Comparison of ENCODE assay signal across 9 cellular contexts in genomic region chr7:114944742-114945625, GRCh38. TPM values are rescaled to one million over a fixed set of nuclear protein-coding genes. Genes with fewer than 3 reads are reported as not detected.
DNase-seq lines count a peak whose midpoint lies in the region; ATAC-seq and TF ChIP-seq lines count a peak whose summit lies in the region.
"Had no signal": no experiment of that assay in that cellular context is flagged by ENCODE, and none has a peak within 500 bp of the region (broad histone marks: within the 10 kb centered on the region; RNA-seq: fewer than 3 reads in every experiment).

No MANE protein-coding gene starts in this region.

- H3F3A ChIP-seq in GM23248 (ENCODE audit: insufficient read depth) = peaks cover 32% of the 10 kb centered on the region

- no peaks in the 10 kb centered on the region for H4K20me1 ChIP-seq in GM23248 (ENCODE audit: insufficient read depth)

- no peak for TF ChIP-seq POLR2A in body of pancreas (IDR thresholded peaks at IDR 0.05)

- H3K4me2 ChIP-seq in GM23248 (ENCODE audit: unreplicated experiment) (peak overlapping the region; percentile 90), skeletal muscle satellite cell (ENCODE audit: low read length) (peak overlapping the region; percentile 82)

- H3K36me3 ChIP-seq in GM23248 (ENCODE audit: low read depth) = 0 out of 2 replicates have a peak, but pooled peaks cover 4% of the 10 kb centered on the region
- H3K36me3 ChIP-seq in body of pancreas (replicated peaks in 1 of 2; ENCODE audit: insufficient read depth in 1 of 2, low read depth in 2 of 2) = no peaks in the 10 kb centered on the region
- peaks cover 11% of the 10 kb centered on the region for H3K36me3 ChIP-seq in skeletal muscle satellite cell (ENCODE audit: insufficient read depth, low read length)
- H3K36me3 ChIP-seq: neutrophil had no signal

- DNase-seq in GM23248 = peak; percentile 96
- DNase-seq in body of pancreas = peak; percentile 22 to 61 (median 36)
- DNase-seq in iris pigment epithelial cell (ENCODE audit: low read depth) = peak; percentile 89
- DNase-seq in NAMALWA (ENCODE audit: low spot score) = no peak
- no peak for DNase-seq in NCI-H1417 treated with DMSO at 0.1 percent for 48 hours (lab: John Stamatoyannopoulos, UW)

- H3K4me3 ChIP-seq in GM23248 (peak overlapping the region; percentile 69), body of pancreas (no peak overlapping the region), skeletal muscle satellite cell (ENCODE audit: low read length) (peak overlapping the region; percentile 60)

- peaks cover 85% of the 10 kb centered on the region for H3K79me2 ChIP-seq in GM23248 (ENCODE audit: insufficient read depth)

- WGBS in GM23248 (ENCODE audit: low coverage in 1 of 2, low lambda C conversion rate in 2 of 2, missing lambda C conversion rate in 2 of 2), 2 experiments = 12% methylated on average over 19 of the region's 19 CpGs
- WGBS in body of pancreas, 2 donors = 88 to 90% methylated on average over 19 of the region's 19 CpGs

- no peaks in the 10 kb centered on the region for H3K9me2 ChIP-seq in GM23248 (ENCODE audit: insufficient read depth)

- peak overlapping the region; percentile 77 for H3K9ac ChIP-seq in GM23248
- H3K9ac ChIP-seq in skeletal muscle satellite cell (ENCODE audit: low read depth, low read length) = peak overlapping the region; percentile 79

- peak overlapping the region; percentile 90 for H3K27ac ChIP-seq in GM23248
- no peak overlapping the region for H3K27ac ChIP-seq in body of pancreas
- H3K27ac ChIP-seq: neutrophil had no signal

- H3K9me3 ChIP-seq in GM23248 (ENCODE audit: low read depth) (no peaks in the 10 kb centered on the region), body of pancreas (no peaks in the 10 kb centered on the region), skeletal muscle satellite cell (replicated peaks; ENCODE audit: low read length) (no peaks in the 10 kb centered on the region)
- H3K9me3 ChIP-seq: neutrophil had no signal

- ATAC-seq in body of pancreas (peak; percentile 42), GM21423 (IDR thresholded peaks at IDR 0.05; ENCODE audit: unreplicated experiment) (no peak), HG03108 (IDR thresholded peaks at IDR 0.05; ENCODE audit: unreplicated experiment) (no peak)

- peak overlapping the region; percentile 81 for H2AFZ ChIP-seq in GM23248

- in situ Hi-C loops in GM23248 (cut with MboI) = no loop called here

- H3K4me1 ChIP-seq in GM23248 (ENCODE audit: insufficient read depth) = peaks cover 23% of the 10 kb centered on the region
- no peaks in the 10 kb centered on the region for H3K4me1 ChIP-seq in body of pancreas
- H3K4me1 ChIP-seq in skeletal muscle satellite cell (ENCODE audit: control insufficient read depth, insufficient read depth, low read length) = peaks cover 36% of the 10 kb centered on the region

- no peaks in the 10 kb centered on the region for H3K27me3 ChIP-seq in GM23248 (replicated peaks; ENCODE audit: insufficient read depth)
- no peaks in the 10 kb centered on the region for H3K27me3 ChIP-seq in body of pancreas
- H3K27me3 ChIP-seq in skeletal muscle satellite cell (ENCODE audit: control insufficient read depth, insufficient read depth, low read length) = no peaks in the 10 kb centered on the region
- H3K27me3 ChIP-seq: neutrophil had no signal

- TF ChIP-seq CTCF in body of pancreas (IDR thresholded peaks at IDR 0.05) = no peak

- intact Hi-C loops in body of pancreas (cut with DNase I) = no loop called here

RNA-seq across cellular contexts. Expression of gene MDFIC, which starts 23.1 kb away (rescaled TPM):
- 50.3 and 53.1 TPM in 2 replicates for total RNA-seq in GM23248 (2014; rRNA removed; shearing (Covaris generic))
- 23.0 and 23.8 TPM in 2 replicates for polyA plus RNA-seq in GM23248 (2016; fragmentation: Nextera tagmentation; extraction: Ambion mirVana)
- total RNA-seq in body of pancreas = 10 to 100 TPM; 12.5 to 35.3 TPM
- total RNA-seq in skeletal muscle satellite cell (2012; rRNA removed) = 32.7 and 34.3 TPM in 2 replicates

Comparison
In these comparisons a context has a peak if more than half of its experiments do, and no peak if none do; other contexts are left out.
1. DNase-seq: peak in GM23248 (single experiment), body of pancreas (4 of 4) and iris pigment epithelial cell (single experiment); none in NAMALWA (single experiment) and NCI-H1417 treated with DMSO at 0.1 percent for 48 hours (single experiment).
2. H3K4me3 ChIP-seq: peak in GM23248 (single experiment) and skeletal muscle satellite cell (single experiment); none in body of pancreas (0 of 2).